ENCODE assay signal across 26 cellular contexts in genomic region chr11:119300198-119300964, GRCh38. TPM values are rescaled to one million over a fixed set of nuclear protein-coding genes. Genes with fewer than 3 reads are reported as not detected.
A peak's percentile ranks its signal among the peaks of the same experiment; 100 is the strongest.
DNase-seq lines count a peak whose midpoint lies in the region; TF ChIP-seq lines count a peak whose summit lies in the region.
"Had no signal": no experiment of that assay in that cellular context is flagged by ENCODE, and none has a peak within 500 bp of the region (broad histone marks: within the 10 kb centered on the region; RNA-seq: fewer than 3 reads in every experiment).

No MANE protein-coding gene starts in this region.

- H3K4me1 ChIP-seq in mammary epithelial cell (ENCODE audit: insufficient read depth, low read length) (peaks cover 14% of the 10 kb centered on the region), muscle layer of duodenum (ENCODE audit: control insufficient read depth in 1 of 2, insufficient read depth in 2 of 2, low read length in 2 of 2) (peaks cover 0 to 37% of the 10 kb centered on the region in 2 donors), stomach (peaks cover 0 to 32% (median 18%) of the 10 kb centered on the region in 4 donors)
- H3K4me1 ChIP-seq: SJCRH30, thyroid gland had no signal

- no peak overlapping the region for H2AFZ ChIP-seq in mammary epithelial cell (ENCODE audit: low read depth, low read length)
- H2AFZ ChIP-seq: GM23338 had no signal

- 10% methylated on average over 3 of the region's 3 CpGs for WGBS in mammary epithelial cell (ENCODE audit: low coverage, missing lambda C conversion rate)
- WGBS in stomach, 5 donors = 76 to 89% (median 82%) methylated on average over 3 of the region's 3 CpGs

- dilution Hi-C loops in mammary epithelial cell (cut with HindIII; ENCODE audit: low sequenced_read_pairs) = no loop called here

- in situ Hi-C loops in mammary epithelial cell (cut with MboI; ENCODE audit: low sequenced_read_pairs in 2 of 2) = no loop called here

- H3K27ac ChIP-seq in mammary epithelial cell (ENCODE audit: insufficient read depth, low read depth, low read length) = peak overlapping the region; percentile 19
- H3K27ac ChIP-seq in muscle layer of duodenum (ENCODE audit: low read length) = peak overlapping the region; percentile 3
- H3K27ac ChIP-seq in stomach = peak overlapping the region in 3 of 5 donors; percentile 20 to 72 (median 35)
- H3K27ac ChIP-seq: left lung, SJCRH30, thyroid gland had no signal

- DNase-seq in NCI-H2171 treated with DMSO at 0.1 percent for 48 hours (lab: John Stamatoyannopoulos, UW) (peak; percentile 6), NCI-H2171 (lab: John Stamatoyannopoulos, UW) (no peak), mammary epithelial cell (no peak), stomach (no peak), DMS114 treated with DMSO at 0.1 percent for 48 hours (lab: John Stamatoyannopoulos, UW; ENCODE audit: unreplicated experiment) (no peak), CD14-positive monocyte (ENCODE audit: low spot score) (no peak), activated gamma-delta T cell (lab: John Stamatoyannopoulos, UW) (no peak)
- DNase-seq: 8988T; activated CD4-positive, alpha-beta T cell treated with anti-CD3 and anti-CD28 coated beads, Interleukin-2, amount 50 U/mL, for 4 hours; activated CD4-positive, CD25-positive, alpha-beta regulatory T cell; activated naive CD4-positive, alpha-beta T cell treated with anti-CD3 and anti-CD28 coated beads, Interleukin-2, amount 50 U/mL, for 16 hours; CD4-positive, alpha-beta memory T cell; DMS53; HFFc6; left lung; NCI-H1092 treated with DMSO at 0.1 percent for 48 hours; NCI-H187; NCI-H526; nephron progenitor cell; SJCRH30; stimulated activated naive CD4-positive, alpha-beta T cell treated with Interleukin-2 at 50 U/mL for 16 hours; T-helper 1 cell; thyroid gland had no signal

- intact Hi-C loops in mammary epithelial cell (cut with micrococcal nuclease) (no loop called here), stomach (cut with DNase I; ENCODE audit: low total_unique reads) (no loop called here), CD14-positive monocyte (cut with micrococcal nuclease) (no loop called here)

- H3K9me3 Mint-ChIP-seq in CD14-positive monocyte = no peaks in the 10 kb centered on the region
- H3K9me3 Mint-ChIP-seq: CD4-positive, alpha-beta memory T cell; dendritic cell treated with granulocyte-macrophage colony-stimulating factor and Interleukin-4, amounts not matched to agents 40 ng/mL and 50 ng/mL, for 4 days; GM23338; HFFc6; nephron progenitor cell had no signal

- TF ChIP-seq POLR2A in stomach (IDR thresholded peaks at IDR 0.05) = no peak

- peak overlapping the region in 1 of 7 donors; percentile 60 for H3K27ac Mint-ChIP-seq in CD14-positive monocyte
- H3K27ac Mint-ChIP-seq: dendritic cell treated with granulocyte-macrophage colony-stimulating factor and Interleukin-4, amounts not matched to agents 40 ng/mL and 50 ng/mL, for 4 days; GM23338; HFFc6; nephron progenitor cell had no signal

- H3K9me3 ChIP-seq in mammary epithelial cell (replicated peaks; ENCODE audit: insufficient read depth, low read length) = no peaks in the 10 kb centered on the region
- no peaks in the 10 kb centered on the region for H3K9me3 ChIP-seq in muscle layer of duodenum (ENCODE audit: control insufficient read depth in 1 of 2, low read length in 2 of 2)
- H3K9me3 ChIP-seq in stomach = no peaks in the 10 kb centered on the region
- H3K9me3 ChIP-seq: left lung, SJCRH30, thyroid gland had no signal

- no peaks in the 10 kb centered on the region for H4K20me1 ChIP-seq in mammary epithelial cell (ENCODE audit: insufficient read depth, low read length)

- H3K36me3 ChIP-seq in mammary epithelial cell (ENCODE audit: insufficient read depth, low read length) = peaks cover 45% of the 10 kb centered on the region
- H3K36me3 ChIP-seq in muscle layer of duodenum (ENCODE audit: control insufficient read depth in 1 of 2, insufficient read depth in 2 of 2, low read length in 2 of 2) = peaks cover 62 to 73% of the 10 kb centered on the region in 2 donors
- peaks cover 43 to 95% (median 84%) of the 10 kb centered on the region in 4 donors for H3K36me3 ChIP-seq in stomach
- H3K36me3 ChIP-seq: SJCRH30 had no signal

- H3K4me1 Mint-ChIP-seq in CD14-positive monocyte = no peaks in the 10 kb centered on the region
- H3K4me1 Mint-ChIP-seq: nephron progenitor cell had no signal

- H3K36me3 Mint-ChIP-seq in CD14-positive monocyte = peaks cover 98 to 100% of the 10 kb centered on the region in 2 donors

- H3K79me2 ChIP-seq in mammary epithelial cell (ENCODE audit: insufficient read depth, low read length) = no peaks in the 10 kb centered on the region

- H3K9ac ChIP-seq in mammary epithelial cell (ENCODE audit: insufficient read depth, low read length) = no peak overlapping the region

- no peak overlapping the region for H3K4me2 ChIP-seq in mammary epithelial cell (ENCODE audit: insufficient read depth, low read depth, low read length)
- H3K4me2 ChIP-seq: GM23338 had no signal

- no peak for TF ChIP-seq EP300 in stomach (IDR thresholded peaks at IDR 0.05)

- H3K27me3 Mint-ChIP-seq in CD14-positive monocyte (ENCODE audit: low read depth in 3 of 3) = peaks cover 0 to 3% (median 0%) of the 10 kb centered on the region in 3 donors
- H3K27me3 Mint-ChIP-seq: CD4-positive, alpha-beta memory T cell; dendritic cell treated with granulocyte-macrophage colony-stimulating factor and Interleukin-4, amounts not matched to agents 40 ng/mL and 50 ng/mL, for 4 days had no signal

- CTCF ChIA-PET in mammary epithelial cell (lab: Charles Lee; ENCODE audit: low non-redundant PET) = interaction anchor here (0.6 kb wide), 1 partner anchor 233 kb away, joined by 4 read pairs; the partner anchor contains the start of gene VPS11

- no TSS peak for BruUV-seq in mammary epithelial cell (replicated peaks; lab: Mats Ljungman, UMichigan)

- H3K27me3 ChIP-seq in mammary epithelial cell (ENCODE audit: insufficient read depth, low read length) (no peaks in the 10 kb centered on the region), muscle layer of duodenum (ENCODE audit: low read depth, low read length) (no peaks in the 10 kb centered on the region), stomach (no peaks in the 10 kb centered on the region)
- H3K27me3 ChIP-seq: left lung, SJCRH30, thyroid gland had no signal

- H3K4me3 ChIP-seq in mammary epithelial cell (replicated peaks in 1 of 3; ENCODE audit: insufficient read depth in 1 of 3, low read depth in 2 of 3, low read length in 3 of 3) = no peak overlapping the region
- no peak overlapping the region for H3K4me3 ChIP-seq in muscle layer of duodenum (ENCODE audit: low read depth in 1 of 2, low read length in 2 of 2)
- no peak overlapping the region for H3K4me3 ChIP-seq in stomach
- H3K4me3 ChIP-seq: GM23338, left lung, SJCRH30, thyroid gland had no signal

- no peak overlapping the region for H3K4me3 Mint-ChIP-seq in CD14-positive monocyte
- H3K4me3 Mint-ChIP-seq: CD4-positive, alpha-beta memory T cell; dendritic cell treated with granulocyte-macrophage colony-stimulating factor and Interleukin-4, amounts not matched to agents 40 ng/mL and 50 ng/mL, for 4 days; GM23338; HFFc6; nephron progenitor cell had no signal

- TF ChIP-seq CTCF in mammary epithelial cell (conservative IDR thresholded peaks at IDR 0.05 in 1 of 2, IDR thresholded peaks at IDR 0.05 in 1 of 2; ENCODE audit: extremely low read depth in 1 of 2, insufficient read depth in 1 of 2, low read depth in 1 of 2, low read length in 2 of 2) (no peak), stomach (IDR thresholded peaks at IDR 0.05) (no peak), CD14-positive monocyte (IDR thresholded peaks at IDR 0.05) (no peak)

RNA-seq across cellular contexts. Expression of gene MCAM, which starts 16.5 kb away (rescaled TPM):
- 100 to 1,000 TPM in 1 of 2 donors, 10 to 100 TPM in 1; 47.2 to 409 TPM for total RNA-seq in mammary epithelial cell
- 75.0 TPM for polyA plus RNA-seq in mammary epithelial cell
- polyA minus RNA-seq in mammary epithelial cell = 36.1 TPM
- total RNA-seq in stomach = 100 to 1,000 TPM in 3 of 5 donors, 10 to 100 TPM in 2; 49.6 to 379 (median 111) TPM
- polyA plus RNA-seq in stomach = 10 to 100 TPM in 2 of 3 donors, 1 to 10 TPM in 1; 7.3 to 54.8 (median 16.0) TPM
- polyA plus RNA-seq in CD14-positive monocyte = not detected

RNA-seq across cellular contexts. Expression of gene RNF26, which starts 33.9 kb away (rescaled TPM):
- 10 to 100 TPM in 1 of 2 donors, 1 to 10 TPM in 1; 3.7 to 34.4 TPM for total RNA-seq in mammary epithelial cell
- polyA plus RNA-seq in mammary epithelial cell = 39.1 TPM
- 66.6 TPM for polyA minus RNA-seq in mammary epithelial cell
- total RNA-seq in stomach = 10 to 100 TPM in 2 of 5 donors, 1 to 10 TPM in 2, not detected in 1; 1.3 to 45.8 (median 11.7) TPM
- 10 to 100 TPM in 2 of 3 donors, 1 to 10 TPM in 1; 7.0 to 14.8 (median 10.3) TPM for polyA plus RNA-seq in stomach
- polyA plus RNA-seq in CD14-positive monocyte = 10 to 100 TPM; 20.5 to 27.6 TPM

RNA-seq across cellular contexts. Expression of gene C1QTNF5, which starts 40.3 kb away (rescaled TPM):
- under 1 TPM in 1 of 2 donors, not detected in 1; 0.50 TPM for total RNA-seq in mammary epithelial cell
- polyA plus RNA-seq in mammary epithelial cell = 0.07 TPM
- not detected for polyA minus RNA-seq in mammary epithelial cell
- 100 to 1,000 TPM in 1 of 5 donors, 10 to 100 TPM in 4; 11.4 to 169 (median 17.4) TPM for total RNA-seq in stomach
- polyA plus RNA-seq in stomach = 10 to 100 TPM; 12.7 to 30.3 (median 20.6) TPM
- not detected for polyA plus RNA-seq in CD14-positive monocyte
- total RNA-seq: CD4-positive, alpha-beta memory T cell had no signal
- polyA plus RNA-seq: CD4-positive, alpha-beta memory T cell had no signal

RNA-seq across cellular contexts. Expression of gene MFRP, which starts 46.1 kb away (rescaled TPM):
- not detected for total RNA-seq in mammary epithelial cell
- polyA plus RNA-seq in mammary epithelial cell = not detected
- not detected for polyA minus RNA-seq in mammary epithelial cell
- total RNA-seq in stomach = not detected
- polyA plus RNA-seq in stomach = not detected
- not detected for polyA plus RNA-seq in CD14-positive monocyte
- total RNA-seq: CD4-positive, alpha-beta memory T cell; HFFc6; left lung; SJCRH30; thyroid gland had no signal
- polyA plus RNA-seq: CD4-positive, alpha-beta memory T cell; GM23338 had no signal

Comparison
In these comparisons a context has a peak if more than half of its experiments do, and no peak if none do; other contexts are left out.
1. RNA of gene MCAM, which starts 16.5 kb away (polyA plus RNA-seq): 75.0 TPM in mammary epithelial cell (single experiment) and 7.3 to 54.8 TPM in stomach; not detected in CD14-positive monocyte; every median in the first group is over 4 times any median in the second.
2. RNA of gene C1QTNF5, which starts 40.3 kb away (polyA plus RNA-seq): 12.7 to 30.3 TPM in stomach; 0.07 TPM in mammary epithelial cell (single experiment) and not detected in CD14-positive monocyte; every median in the first group is over 10 times any median in the second.
3. Peak in every context shown above with its lines, with median percentiles within 50 percentile points of each other: H3K27ac ChIP-seq.